In genomic region chr1:12658531-12659453, GRCh38 we compare ENCODE assay signal across 1 cellular context.
A peak's percentile ranks its signal among the peaks of the same experiment; 100 is the strongest.
TF ChIP-seq lines count a peak whose summit lies in the region.

No MANE protein-coding gene starts in this region.

TF ChIP-seq in GM12878, 131 proteins besides CTCF, POLR2A, EP300 and RAD21:
- TF ChIP-seq BMI1 (IDR thresholded peaks at IDR 0.05; ENCODE audit: borderline replicate concordance) (peak; percentile 97), RELB (IDR thresholded peaks at IDR 0.05; ENCODE audit: low read depth) (no peak), IRF4 (IDR thresholded peaks at IDR 0.05; ENCODE audit: low read depth, low read length) (0 out of 2 replicates have a peak, but pooled peaks have one; percentile 20), KDM1A (IDR thresholded peaks at IDR 0.05; ENCODE audit: borderline replicate concordance) (no peak), MXI1 (IDR thresholded peaks at IDR 0.05; ENCODE audit: low read depth, low read length) (peak; percentile 64; the same call in 1 of the 2 replicates), SIN3A (IDR thresholded peaks at IDR 0.05; ENCODE audit: low read depth, low read length) (0 out of 2 replicates have a peak, but pooled peaks have one; percentile 47), CREB1 (IDR thresholded peaks at IDR 0.05; ENCODE audit: low read depth) (peak; percentile 56; the same call in 1 of the 2 replicates), CREM (IDR thresholded peaks at IDR 0.05; ENCODE audit: low read depth) (0 out of 2 replicates have a peak, but pooled peaks have one; percentile 36), LARP7 (IDR thresholded peaks at IDR 0.05) (peak; percentile 42; the same call in 1 of the 2 replicates), SMC3 (IDR thresholded peaks at IDR 0.05; ENCODE audit: borderline replicate concordance, low read length) (peak; percentile 78), POU2F2 (IDR thresholded peaks at IDR 0.05; ENCODE audit: borderline replicate concordance, low read depth, low read length) (peak; percentile 41; the same call in 1 of the 3 replicates), ZNF24 (IDR thresholded peaks at IDR 0.05) (0 out of 2 replicates have a peak, but pooled peaks have one; percentile 55), E4F1 (IDR thresholded peaks at IDR 0.05; ENCODE audit: borderline replicate concordance, partially characterized antibody) (no peak), RB1 (IDR thresholded peaks at IDR 0.05; ENCODE audit: borderline replicate concordance) (peak; percentile 93; the same call in 1 of the 2 replicates), YY1 (IDR thresholded peaks at IDR 0.05; ENCODE audit: low read depth, low read length) (0 out of 2 replicates have a peak, but pooled peaks have one; percentile 28), IKZF2 (IDR thresholded peaks at IDR 0.05) (no peak), WRNIP1 (IDR thresholded peaks at IDR 0.05; ENCODE audit: borderline replicate concordance, low read depth, low read length) (0 out of 2 replicates have a peak, but pooled peaks have one; percentile 88)
